1 cellular context compared by ENCODE assay signal in genomic region chr6:139983555-139984276, GRCh38.
TF ChIP-seq lines count a peak whose summit lies in the region.

No MANE protein-coding gene starts in this region.

TF ChIP-seq in SK-N-SH, 30 proteins besides CTCF, POLR2A, EP300 and RAD21 (continued from another document):
- TF ChIP-seq, protein P1, sequence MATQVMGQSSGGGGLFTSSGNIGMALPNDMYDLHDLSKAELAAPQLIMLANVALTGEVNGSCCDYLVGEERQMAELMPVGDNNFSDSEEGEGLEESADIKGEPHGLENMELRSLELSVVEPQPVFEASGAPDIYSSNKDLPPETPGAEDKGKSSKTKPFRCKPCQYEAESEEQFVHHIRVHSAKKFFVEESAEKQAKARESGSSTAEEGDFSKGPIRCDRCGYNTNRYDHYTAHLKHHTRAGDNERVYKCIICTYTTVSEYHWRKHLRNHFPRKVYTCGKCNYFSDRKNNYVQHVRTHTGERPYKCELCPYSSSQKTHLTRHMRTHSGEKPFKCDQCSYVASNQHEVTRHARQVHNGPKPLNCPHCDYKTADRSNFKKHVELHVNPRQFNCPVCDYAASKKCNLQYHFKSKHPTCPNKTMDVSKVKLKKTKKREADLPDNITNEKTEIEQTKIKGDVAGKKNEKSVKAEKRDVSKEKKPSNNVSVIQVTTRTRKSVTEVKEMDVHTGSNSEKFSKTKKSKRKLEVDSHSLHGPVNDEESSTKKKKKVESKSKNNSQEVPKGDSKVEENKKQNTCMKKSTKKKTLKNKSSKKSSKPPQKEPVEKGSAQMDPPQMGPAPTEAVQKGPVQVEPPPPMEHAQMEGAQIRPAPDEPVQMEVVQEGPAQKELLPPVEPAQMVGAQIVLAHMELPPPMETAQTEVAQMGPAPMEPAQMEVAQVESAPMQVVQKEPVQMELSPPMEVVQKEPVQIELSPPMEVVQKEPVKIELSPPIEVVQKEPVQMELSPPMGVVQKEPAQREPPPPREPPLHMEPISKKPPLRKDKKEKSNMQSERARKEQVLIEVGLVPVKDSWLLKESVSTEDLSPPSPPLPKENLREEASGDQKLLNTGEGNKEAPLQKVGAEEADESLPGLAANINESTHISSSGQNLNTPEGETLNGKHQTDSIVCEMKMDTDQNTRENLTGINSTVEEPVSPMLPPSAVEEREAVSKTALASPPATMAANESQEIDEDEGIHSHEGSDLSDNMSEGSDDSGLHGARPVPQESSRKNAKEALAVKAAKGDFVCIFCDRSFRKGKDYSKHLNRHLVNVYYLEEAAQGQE (IDR thresholded peaks at IDR 0.05; ENCODE audit: low read depth, low read length), result no peak
- TF ChIP-seq TCF12 (IDR thresholded peaks at IDR 0.05) (no peak), TEAD4 (IDR thresholded peaks at IDR 0.05; ENCODE audit: borderline replicate concordance, insufficient read depth) (no peak)
- TF ChIP-seq, protein P2, sequence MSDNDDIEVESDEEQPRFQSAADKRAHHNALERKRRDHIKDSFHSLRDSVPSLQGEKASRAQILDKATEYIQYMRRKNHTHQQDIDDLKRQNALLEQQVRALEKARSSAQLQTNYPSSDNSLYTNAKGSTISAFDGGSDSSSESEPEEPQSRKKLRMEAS (IDR thresholded peaks at IDR 0.05; ENCODE audit: low read depth), result no peak
